29 cellular contexts compared by ENCODE assay signal in the genomic region with DNA sequence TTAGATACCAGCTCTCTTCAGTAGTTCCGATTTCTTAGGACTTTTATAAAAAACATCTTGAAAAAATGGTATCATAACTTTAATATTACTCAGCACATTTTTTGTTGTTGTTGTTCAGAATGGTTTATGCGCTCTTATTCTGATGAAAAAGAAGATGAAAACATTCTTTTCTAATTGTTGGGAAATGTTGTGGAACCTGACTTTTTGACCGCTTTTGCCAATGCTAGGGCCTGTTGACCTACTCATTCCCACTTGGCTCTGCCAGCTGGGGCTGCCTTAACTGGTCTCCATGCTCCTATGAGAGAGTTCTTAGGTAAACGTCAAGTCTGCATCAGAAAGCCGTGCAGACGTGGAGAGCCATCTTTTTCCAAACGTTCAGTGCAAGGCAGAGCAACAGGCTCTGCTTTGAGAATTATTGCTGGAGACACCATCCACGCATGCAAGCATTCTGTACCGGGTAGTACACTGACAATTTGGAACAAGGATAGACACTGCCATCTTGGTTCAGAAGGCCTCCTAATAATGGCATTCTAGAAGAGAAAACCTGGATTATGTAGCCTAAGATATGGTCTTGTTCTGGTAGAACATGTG.
"Had no signal": no experiment of that assay in that cellular context is flagged by ENCODE, and none has a peak within 500 bp of the region (broad histone marks: within the 10 kb centered on the region; RNA-seq: fewer than 3 reads in every experiment).

No MANE protein-coding gene starts in this region.

- H3K9me3 Mint-ChIP-seq: activated T-cell treated with anti-CD3 and anti-CD28 coated beads, Interleukin-2, amount 50 U/mL, for 24 hours; activated T-helper 2 cell treated with anti-CD3 and anti-CD28 coated beads, Interferon-gamma antibody, Interleukin-2, Interleukin-4, amounts not matched to agents 10 μg/mL and 5 μg/mL and 100 μg/mL, durations not matched to agents 14 hours and 24 hours and 36 hours; effector memory CD8-positive, alpha-beta T cell; nephron progenitor cell; stimulated activated effector memory CD8-positive, alpha-beta T cell treated with anti-CD3 and anti-CD28 coated beads, Interleukin-12 subunit alpha, Interleukin-12 subunit beta, amount 100 ng/mL, for 72 hours; stimulated activated naive CD8-positive, alpha-beta T cell treated with anti-CD3 and anti-CD28 coated beads, Interleukin-15, amount 100 ng/mL, for 72 hours; T-cell; T-helper 2 cell treated with Interferon-gamma antibody and Interleukin-4, amounts not matched to agents 5 μg/mL and 100 μg/mL, for 36 hours had no signal

- H3K4me1 Mint-ChIP-seq: stimulated activated effector memory CD8-positive, alpha-beta T cell treated with anti-CD3 and anti-CD28 coated beads, Interleukin-12 subunit alpha, Interleukin-12 subunit beta, amount 100 ng/mL, for 72 hours; stimulated activated naive CD8-positive, alpha-beta T cell treated with anti-CD3 and anti-CD28 coated beads, Interleukin-15, amount 100 ng/mL, for 72 hours had no signal

- H3K4me3 Mint-ChIP-seq: activated naive CD8-positive, alpha-beta T cell; activated T-cell treated with anti-CD3 and anti-CD28 coated beads, Interleukin-2, amount 50 U/mL, for 24 hours; effector memory CD8-positive, alpha-beta T cell; nephron progenitor cell; stimulated activated effector memory CD8-positive, alpha-beta T cell treated with anti-CD3 and anti-CD28 coated beads, Interleukin-12 subunit alpha, Interleukin-12 subunit beta, amount 100 ng/mL, for 72 hours; stimulated activated naive CD8-positive, alpha-beta T cell treated with anti-CD3 and anti-CD28 coated beads, Interleukin-15, amount 100 ng/mL, for 72 hours; T-cell; T-helper 2 cell treated with Interferon-gamma antibody and Interleukin-4, amounts not matched to agents 5 μg/mL and 100 μg/mL, for 36 hours had no signal

- H3K36me3 ChIP-seq: pancreas, transverse colon, WERI-Rb-1 had no signal

- ATAC-seq: effector memory CD8-positive, alpha-beta T cell; left cardiac atrium; pancreas; stimulated activated effector memory CD8-positive, alpha-beta T cell treated with anti-CD3 and anti-CD28 coated beads, Interleukin-12 subunit alpha, Interleukin-12 subunit beta, amount 100 ng/mL, for 72 hours; stimulated activated naive CD8-positive, alpha-beta T cell treated with anti-CD3 and anti-CD28 coated beads, Interleukin-15, amount 100 ng/mL, for 72 hours; T-cell had no signal

- H3K27me3 Mint-ChIP-seq: activated naive CD8-positive, alpha-beta T cell; activated T-cell treated with anti-CD3 and anti-CD28 coated beads, Interleukin-2, amount 50 U/mL, for 24 hours; effector memory CD8-positive, alpha-beta T cell; stimulated activated naive CD8-positive, alpha-beta T cell treated with anti-CD3 and anti-CD28 coated beads, Interleukin-15, amount 100 ng/mL, for 72 hours; T-cell had no signal

- H3K27ac ChIP-seq: dorsolateral prefrontal cortex, gastroesophageal sphincter, pancreas, psoas muscle, WERI-Rb-1 had no signal

- H3K27me3 ChIP-seq: colonic mucosa, dorsolateral prefrontal cortex, esophagus muscularis mucosa, gastroesophageal sphincter, pancreas, right atrium auricular region, transverse colon had no signal

- DNase-seq: activated CD4-positive, CD25-positive, alpha-beta regulatory T cell treated with anti-CD3 and anti-CD28 coated beads, Interleukin-2, amount 50 U/mL, for 72 hours; activated CD8-positive, alpha-beta memory T cell treated with anti-CD3 and anti-CD28 coated beads for 24 hours; activated CD8-positive, alpha-beta memory T cell treated with anti-CD3 and anti-CD28 coated beads, Interleukin-2, amount 50 U/mL, for 4 hours; activated naive CD4-positive, alpha-beta T cell; activated T-cell treated with anti-CD3 and anti-CD28 coated beads, Interleukin-2, amount 50 U/mL, for 24 hours; amniotic stem cell; colonic mucosa; dorsolateral prefrontal cortex; effector memory CD8-positive, alpha-beta T cell; head of caudate nucleus; hypothalamus; left cardiac atrium; midbrain; nephron progenitor cell; pancreas; psoas muscle; stimulated activated CD4-positive, alpha-beta T cell treated with anti-CD3 and anti-CD28 coated beads, Interleukin-2, amount 100 ng/mL, for 24 hours; stimulated activated naive CD8-positive, alpha-beta T cell treated with anti-CD3 and anti-CD28 coated beads, Interleukin-15, amount 100 ng/mL, for 72 hours; T-cell; transverse colon; WERI-Rb-1 had no signal

- H3K4me3 ChIP-seq: colonic mucosa, dorsolateral prefrontal cortex, esophagus muscularis mucosa, gastroesophageal sphincter, pancreas, psoas muscle, right atrium auricular region, skin epidermis, transverse colon had no signal

- H3K9me3 ChIP-seq: colonic mucosa, esophagus muscularis mucosa, gastroesophageal sphincter, pancreas, psoas muscle, right atrium auricular region, transverse colon had no signal

- H3K27ac Mint-ChIP-seq: activated naive CD8-positive, alpha-beta T cell; activated T-cell treated with anti-CD3 and anti-CD28 coated beads, Interleukin-2, amount 50 U/mL, for 24 hours; activated T-helper 2 cell treated with anti-CD3 and anti-CD28 coated beads, Interferon-gamma antibody, Interleukin-2, Interleukin-4, amounts not matched to agents 10 μg/mL and 5 μg/mL and 100 μg/mL, durations not matched to agents 14 hours and 24 hours and 36 hours; nephron progenitor cell; stimulated activated effector memory CD8-positive, alpha-beta T cell treated with anti-CD3 and anti-CD28 coated beads, Interleukin-12 subunit alpha, Interleukin-12 subunit beta, amount 100 ng/mL, for 72 hours; stimulated activated naive CD8-positive, alpha-beta T cell treated with anti-CD3 and anti-CD28 coated beads, Interleukin-15, amount 100 ng/mL, for 72 hours; T-cell; T-helper 2 cell treated with Interferon-gamma antibody and Interleukin-4, amounts not matched to agents 5 μg/mL and 100 μg/mL, for 36 hours had no signal

- H3K4me1 ChIP-seq: colonic mucosa had no signal
